In genomic region chr20:3172933-3173581, GRCh38 we compare ENCODE assay signal across 8 cellular contexts. TPM values are rescaled to one million over a fixed set of nuclear protein-coding genes. Genes with fewer than 3 reads are reported as not detected.
A peak's percentile ranks its signal among the peaks of the same experiment; 100 is the strongest.
DNase-seq lines count a peak whose midpoint lies in the region; ATAC-seq lines count a peak whose summit lies in the region.

Gene LZTS3, minus strand, starts transcription at chr20:3173549. Its CDS starts 6,386 bp downstream, at chr20:3167163.

- H3K4me1 Mint-ChIP-seq in natural killer cell treated with Interleukin-12 subunit alpha and Interleukin-12 subunit beta and Interleukin-15 and Interleukin-18, amount 100 ng/mL, for 72 hours (ENCODE audit: low read depth in 2 of 2), result peaks cover 7 to 16% of the 10 kb centered on the region in 2 donors

- H3K27me3 Mint-ChIP-seq in natural killer cell treated with Interleukin-12 subunit alpha and Interleukin-12 subunit beta and Interleukin-15 and Interleukin-18, amount 100 ng/mL, for 72 hours, result peaks cover 34 to 39% of the 10 kb centered on the region in 2 donors

- DNase-seq in Ammon's horn (ENCODE audit: low spot score), result peak; percentile 79
- peak; percentile 73 for DNase-seq in GM19238 (ENCODE audit: insufficient read length, low spot score)
- peak; percentile 61 for DNase-seq in NT2/D1 (ENCODE audit: low read depth, low spot score)
- DNase-seq in activated T-cell treated with anti-CD3 and anti-CD28 coated beads for 4 hours, result peak; percentile 77
- DNase-seq in natural killer cell treated with Interleukin-12 subunit alpha and Interleukin-12 subunit beta and Interleukin-15 and Interleukin-18, amount 100 ng/mL, for 72 hours (ENCODE audit: low spot score), result peak; percentile 81
- DNase-seq in stimulated activated naive CD4-positive, alpha-beta T cell (lab: John Stamatoyannopoulos, UW), result peak; percentile 75 to 91 (median 87)

- no peaks in the 10 kb centered on the region for H3K9me3 Mint-ChIP-seq in natural killer cell treated with Interleukin-12 subunit alpha and Interleukin-12 subunit beta and Interleukin-15 and Interleukin-18, amount 100 ng/mL, for 72 hours

- no peaks in the 10 kb centered on the region for H3K9me3 ChIP-seq in NT2/D1 (ENCODE audit: insufficient read depth, low read length)

- peak; percentile 39 for ATAC-seq in HG03378 (IDR thresholded peaks at IDR 0.05; ENCODE audit: unreplicated experiment)
- peak; percentile 65 for ATAC-seq in esophagus mucosa
- peak; percentile 79 to 81 for ATAC-seq in natural killer cell treated with Interleukin-12 subunit alpha and Interleukin-12 subunit beta and Interleukin-15 and Interleukin-18, amount 100 ng/mL, for 72 hours

- peaks cover 5% of the 10 kb centered on the region for H3K27me3 ChIP-seq in NT2/D1 (ENCODE audit: insufficient read depth, insufficient read length)

- peaks cover 1% of the 10 kb centered on the region for H3K36me3 ChIP-seq in NT2/D1 (ENCODE audit: insufficient read depth, insufficient read length, low read length)

- peak within 1 kb of the TSS; percentile 83 for H3K4me3 ChIP-seq in NT2/D1 (ENCODE audit: insufficient read length, low read depth)

- H3K4me3 Mint-ChIP-seq in natural killer cell treated with Interleukin-12 subunit alpha and Interleukin-12 subunit beta and Interleukin-15 and Interleukin-18, amount 100 ng/mL, for 72 hours, result peak within 1 kb of the TSS; percentile 79

- no peaks in the 10 kb centered on the region for H3K36me3 Mint-ChIP-seq in natural killer cell treated with Interleukin-12 subunit alpha and Interleukin-12 subunit beta and Interleukin-15 and Interleukin-18, amount 100 ng/mL, for 72 hours

- H3K27ac Mint-ChIP-seq in natural killer cell treated with Interleukin-12 subunit alpha and Interleukin-12 subunit beta and Interleukin-15 and Interleukin-18, amount 100 ng/mL, for 72 hours, result peak within 1 kb of the TSS in 1 of 2 donors; percentile 35

- H3K9ac ChIP-seq in NT2/D1 (ENCODE audit: insufficient read length, low read depth), result peak within 1 kb of the TSS; percentile 97

- peaks cover 18% of the 10 kb centered on the region for H3K4me1 ChIP-seq in NT2/D1 (ENCODE audit: insufficient read depth, insufficient read length)

RNA-seq across cellular contexts. Expression of gene LZTS3, which starts in this region (rescaled TPM):
- 1.3 TPM for total RNA-seq in esophagus mucosa
- under 1 TPM; 0.56 to 0.62 TPM for total RNA-seq in natural killer cell treated with Interleukin-12 subunit alpha and Interleukin-12 subunit beta and Interleukin-15 and Interleukin-18, amount 100 ng/mL, for 72 hours

Comparison
In these comparisons a context has a peak if more than half of its experiments do, and no peak if none do; other contexts are left out.
1. Peak in every context shown above with its lines: DNase-seq, ATAC-seq and H3K4me3 ChIP-seq.
2. Peak in DNase-seq and ATAC-seq in natural killer cell treated with Interleukin-12 subunit alpha and Interleukin-12 subunit beta and Interleukin-15 and Interleukin-18, amount 100 ng/mL, for 72 hours; RNA of the gene not detected or under 1 TPM.